1 cellular context compared by ENCODE assay signal in genomic region chr6:49541210-49541724, GRCh38.
TF ChIP-seq lines count a peak whose summit lies in the region.

No MANE protein-coding gene starts in this region.

TF ChIP-seq in A549, 52 proteins besides CTCF, POLR2A, EP300 and RAD21 (continued from another document):
- TF ChIP-seq BCL3 (IDR thresholded peaks at IDR 0.05), result peak; percentile 80; the same call in 2 of the 3 replicates
- TF ChIP-seq NR3C1 (IDR thresholded peaks at IDR 0.05), result no peak
- TF ChIP-seq CBX2 (IDR thresholded peaks at IDR 0.05; ENCODE audit: borderline replicate concordance, low read depth), result no peak
- peak; percentile 88 to 91; a peak in 4 of 5 replicates for TF ChIP-seq JUN (IDR thresholded peaks at IDR 0.05)
- no peak for TF ChIP-seq ZSCAN20 (CRISPR knock-in tag; IDR thresholded peaks at IDR 0.05)
- no peak for TF ChIP-seq RNF2 (IDR thresholded peaks at IDR 0.05; ENCODE audit: borderline replicate concordance, low read depth)
- no peak for TF ChIP-seq HMGXB4 (CRISPR knock-in tag; IDR thresholded peaks at IDR 0.05; ENCODE audit: borderline replicate concordance)
- TF ChIP-seq CEBPB (IDR thresholded peaks at IDR 0.05), result peak; percentile 89 to 94
- no peak; the same call in 1 of the 2 replicates for TF ChIP-seq HOXB5 (CRISPR knock-in tag; IDR thresholded peaks at IDR 0.05)
- no peak for TF ChIP-seq ZFP36 (IDR thresholded peaks at IDR 0.05; ENCODE audit: borderline replicate concordance, partially characterized antibody)
- no peak for TF ChIP-seq ATOH8 (CRISPR knock-in tag; IDR thresholded peaks at IDR 0.05; ENCODE audit: low read depth)
- no peak for TF ChIP-seq CHD2 (IDR thresholded peaks at IDR 0.05; ENCODE audit: low read length, partially characterized antibody)
- no peak for TF ChIP-seq CBX8 (IDR thresholded peaks at IDR 0.05)
- no peak for TF ChIP-seq ZNF302 (CRISPR knock-in tag; IDR thresholded peaks at IDR 0.05)
- TF ChIP-seq BHLHE40 (IDR thresholded peaks at IDR 0.05; ENCODE audit: low read depth, low read length), result no peak
- peak; percentile 90 for TF ChIP-seq HES2 (IDR thresholded peaks at IDR 0.05)
- no peak for TF ChIP-seq NFE2L2 (conservative IDR thresholded peaks at IDR 0.05; ENCODE audit: low read length)
- TF ChIP-seq SREBF2 (IDR thresholded peaks at IDR 0.05), result no peak
TF ChIP-seq in A549: peak in this region for 10.
